Comparison of ENCODE assay signal across 1 cellular context in genomic region chr6:111483736-111484654, GRCh38.
TF ChIP-seq lines count a peak whose summit lies in the region.

No MANE protein-coding gene starts in this region.

TF ChIP-seq in HepG2, 621 proteins besides CTCF, POLR2A, EP300 and RAD21 (continued from another document and continues in another):
- TF ChIP-seq ZNF407 (CRISPR knock-in tag; IDR thresholded peaks at IDR 0.05; ENCODE audit: not compliant biosample characterization) (peak; percentile 74), MAX (IDR thresholded peaks at IDR 0.05) (peak; percentile 91), IKZF4 (CRISPR knock-in tag; IDR thresholded peaks at IDR 0.05; ENCODE audit: borderline replicate concordance, low read depth, not compliant biosample characterization) (peak; percentile 11), PLRG1 (conservative IDR thresholded peaks at IDR 0.05) (no peak), ZNF34 (CRISPR knock-in tag; IDR thresholded peaks at IDR 0.05; ENCODE audit: borderline replicate concordance) (no peak), PRDM10 (CRISPR knock-in tag; IDR thresholded peaks at IDR 0.05; ENCODE audit: low read depth) (no peak), DPF2 (CRISPR knock-in tag; IDR thresholded peaks at IDR 0.05; ENCODE audit: borderline replicate concordance, low read depth) (no peak; the same call in 1 of the 2 replicates), SIN3B (IDR thresholded peaks at IDR 0.05; ENCODE audit: low read length) (no peak; the same call in none of the 2 replicates), NR3C1 (CRISPR knock-in tag; IDR thresholded peaks at IDR 0.05) (no peak), ZNF224 (CRISPR knock-in tag; IDR thresholded peaks at IDR 0.05) (peak; percentile 76; the same call in 1 of the 2 replicates), ZNF280B (CRISPR knock-in tag; IDR thresholded peaks at IDR 0.05; ENCODE audit: borderline replicate concordance) (no peak), ZNF598 (CRISPR knock-in tag; IDR thresholded peaks at IDR 0.05; ENCODE audit: borderline replicate concordance) (no peak), CHD4 (IDR thresholded peaks at IDR 0.05; ENCODE audit: borderline replicate concordance, low read length) (0 out of 2 replicates have a peak, but pooled peaks have one; percentile 57), GPN1 (CRISPR knock-in tag; IDR thresholded peaks at IDR 0.05; ENCODE audit: borderline replicate concordance) (no peak), MIER2 (CRISPR knock-in tag; IDR thresholded peaks at IDR 0.05) (no peak), ZBTB40 (IDR thresholded peaks at IDR 0.05) (peak; percentile 66; the same call in 1 of the 2 replicates), ZBTB40 (CRISPR knock-in tag; IDR thresholded peaks at IDR 0.05) (peak; percentile 99), ZXDC (CRISPR knock-in tag; IDR thresholded peaks at IDR 0.05) (peak; percentile 53; the same call in 1 of the 2 replicates), WIZ (CRISPR knock-in tag; IDR thresholded peaks at IDR 0.05) (peak; percentile 86; the same call in 1 of the 2 replicates), HIVEP1 (CRISPR knock-in tag; IDR thresholded peaks at IDR 0.05) (peak; percentile 70; the same call in 1 of the 2 replicates), ZNF547 (CRISPR knock-in tag; IDR thresholded peaks at IDR 0.05) (peak; percentile 56; the same call in 1 of the 2 replicates), ZBTB42 (CRISPR knock-in tag; IDR thresholded peaks at IDR 0.05) (no peak), KDM1A (CRISPR knock-in tag; IDR thresholded peaks at IDR 0.05) (no peak), KLF12 (CRISPR knock-in tag; IDR thresholded peaks at IDR 0.05; ENCODE audit: borderline replicate concordance) (peak; percentile 95), E2F5 (CRISPR knock-in tag; conservative IDR thresholded peaks at IDR 0.05) (no peak; the same call in 1 of the 2 replicates), ZNF383 (CRISPR knock-in tag; IDR thresholded peaks at IDR 0.05; ENCODE audit: borderline replicate concordance) (no peak)
